ENCODE assay signal across 23 cellular contexts in genomic region chr3:100637197-100637631, GRCh38. TPM values are rescaled to one million over a fixed set of nuclear protein-coding genes. Genes with fewer than 3 reads are reported as not detected.
DNase-seq lines count a peak whose midpoint lies in the region; ATAC-seq, FAIRE-seq and TF ChIP-seq lines count a peak whose summit lies in the region.
"Had no signal": no experiment of that assay in that cellular context is flagged by ENCODE, and none has a peak within 500 bp of the region (broad histone marks: within the 10 kb centered on the region; RNA-seq: fewer than 3 reads in every experiment).

No MANE protein-coding gene starts in this region.

- H3K4me3 Mint-ChIP-seq in MCF 10A (ENCODE audit: unreplicated experiment) (no peak overlapping the region), CD14-positive monocyte (no peak overlapping the region)
- H3K4me3 Mint-ChIP-seq: activated CD8-positive, alpha-beta memory T cell treated with anti-CD3 and anti-CD28 coated beads, Interleukin-2, amount 10 ng/mL, durations not matched to agents 7 days and 5 days; CD4-positive, alpha-beta memory T cell; GM23338 had no signal

- H3K27ac ChIP-seq in mammary epithelial cell (ENCODE audit: insufficient read depth, low read depth, low read length) (no peak overlapping the region), small intestine (ENCODE audit: low read depth in 1 of 2, low read length in 1 of 2) (no peak overlapping the region), SJCRH30 (no peak overlapping the region)
- H3K27ac ChIP-seq: SK-N-MC had no signal

- H4K20me1 ChIP-seq in mammary epithelial cell (ENCODE audit: insufficient read depth, low read length), result no peaks in the 10 kb centered on the region

- H3K27me3 Mint-ChIP-seq in MCF 10A (ENCODE audit: insufficient read depth, unreplicated experiment) (no peaks in the 10 kb centered on the region), CD14-positive monocyte (ENCODE audit: low read depth in 3 of 3) (peaks cover 0 to 2% (median 0%) of the 10 kb centered on the region in 3 donors)

- in situ Hi-C loops in mammary epithelial cell (cut with MboI; ENCODE audit: low sequenced_read_pairs in 2 of 2), result no loop called here

- no peaks in the 10 kb centered on the region for H3K27me3 ChIP-seq in mammary epithelial cell (ENCODE audit: insufficient read depth, low read length)
- H3K27me3 ChIP-seq in small intestine (ENCODE audit: control insufficient read depth in 2 of 2, insufficient read depth in 2 of 2, low read length in 2 of 2), result no peaks in the 10 kb centered on the region
- H3K27me3 ChIP-seq in SJCRH30, result no peaks in the 10 kb centered on the region

- H3K79me2 ChIP-seq in mammary epithelial cell (ENCODE audit: insufficient read depth, low read length), result no peaks in the 10 kb centered on the region

- H3K27ac Mint-ChIP-seq in MCF 10A (ENCODE audit: low read depth, unreplicated experiment) (no peak overlapping the region), CD14-positive monocyte (no peak overlapping the region)
- H3K27ac Mint-ChIP-seq: activated CD8-positive, alpha-beta memory T cell treated with anti-CD3 and anti-CD28 coated beads, Interleukin-2, amount 10 ng/mL, durations not matched to agents 7 days and 5 days; CD4-positive, alpha-beta memory T cell; GM23338 had no signal

- POLR2A ChIA-PET in MCF 10A (lab: Yijun Ruan, JAX), result no interaction called here

- BruUV-seq in mammary epithelial cell (replicated peaks; lab: Mats Ljungman, UMichigan) (no TSS peak), MCF 10A (replicated peaks; lab: Mats Ljungman, UMichigan) (no TSS peak)

- WGBS in mammary epithelial cell (ENCODE audit: low coverage, missing lambda C conversion rate), result 75% methylated on average over 1 of the region's 1 CpG
- 31 to 55% (median 46%) methylated on average over 1 of the region's 1 CpG for WGBS in small intestine, 3 donors

- dilution Hi-C loops in mammary epithelial cell (cut with HindIII; ENCODE audit: low sequenced_read_pairs), result no loop called here

- no peaks in the 10 kb centered on the region for H3K9me3 ChIP-seq in mammary epithelial cell (replicated peaks; ENCODE audit: insufficient read depth, low read length)
- H3K9me3 ChIP-seq in small intestine (ENCODE audit: control insufficient read depth, low read depth), result no peaks in the 10 kb centered on the region
- no peaks in the 10 kb centered on the region for H3K9me3 ChIP-seq in SJCRH30 (replicated peaks)

- H3K4me1 ChIP-seq in mammary epithelial cell (ENCODE audit: insufficient read depth, low read length), result no peaks in the 10 kb centered on the region
- peaks cover 0 to 9% of the 10 kb centered on the region in 2 donors for H3K4me1 ChIP-seq in small intestine (ENCODE audit: control insufficient read depth in 2 of 2, insufficient read depth in 1 of 2, low read depth in 1 of 2, low read length in 1 of 2)
- H3K4me1 ChIP-seq in SJCRH30, result no peaks in the 10 kb centered on the region

- ATAC-seq in HG03378 (IDR thresholded peaks at IDR 0.05; ENCODE audit: unreplicated experiment), result no peak
- ATAC-seq: activated CD8-positive, alpha-beta memory T cell treated with anti-CD3 and anti-CD28 coated beads, Interleukin-2, amount 10 ng/mL, durations not matched to agents 7 days and 5 days; GM23338; sciatic nerve had no signal

- H3K9ac ChIP-seq in mammary epithelial cell (ENCODE audit: insufficient read depth, low read length), result no peak overlapping the region

- H3K36me3 ChIP-seq in mammary epithelial cell (ENCODE audit: insufficient read depth, low read length), result no peaks in the 10 kb centered on the region
- H3K36me3 ChIP-seq in small intestine (ENCODE audit: control insufficient read depth in 2 of 2, insufficient read depth in 2 of 2, low read length in 2 of 2), result peaks cover 0 to 10% of the 10 kb centered on the region in 2 donors
- no peaks in the 10 kb centered on the region for H3K36me3 ChIP-seq in SJCRH30

- H3K36me3 Mint-ChIP-seq in MCF 10A (ENCODE audit: insufficient read depth, unreplicated experiment), result no peaks in the 10 kb centered on the region
- H3K36me3 Mint-ChIP-seq in CD14-positive monocyte, result no peaks in the 10 kb centered on the region
- H3K36me3 Mint-ChIP-seq: activated CD8-positive, alpha-beta memory T cell treated with anti-CD3 and anti-CD28 coated beads, Interleukin-2, amount 10 ng/mL, durations not matched to agents 7 days and 5 days; CD4-positive, alpha-beta memory T cell had no signal

- H3K4me2 ChIP-seq in mammary epithelial cell (ENCODE audit: insufficient read depth, low read depth, low read length), result no peak overlapping the region
- H3K4me2 ChIP-seq: GM23338 had no signal

- no peaks in the 10 kb centered on the region for H3K9me3 Mint-ChIP-seq in MCF 10A (ENCODE audit: unreplicated experiment)
- H3K9me3 Mint-ChIP-seq in CD14-positive monocyte, result peaks cover 0 to 3% (median 0%) of the 10 kb centered on the region in 7 donors
- H3K9me3 Mint-ChIP-seq: CD4-positive, alpha-beta memory T cell had no signal

- TF ChIP-seq CTCF in mammary epithelial cell (conservative IDR thresholded peaks at IDR 0.05 in 1 of 2, IDR thresholded peaks at IDR 0.05 in 1 of 2; ENCODE audit: extremely low read depth in 1 of 2, insufficient read depth in 1 of 2, low read depth in 1 of 2, low read length in 2 of 2) (no peak), MCF 10A (IDR thresholded peaks at IDR 0.05; ENCODE audit: unreplicated experiment) (no peak), CD14-positive monocyte (IDR thresholded peaks at IDR 0.05) (no peak)

- DNase-seq in mammary epithelial cell (peak; percentile 20), MCF 10A (ENCODE audit: unreplicated experiment) (no peak), NCI-H460 (ENCODE audit: extremely low read depth, low read depth) (peak; percentile 72), fibroblast of peridontal ligament (ENCODE audit: extremely low read depth) (peak; percentile 7), small intestine (peak; percentile 66), CD14-positive monocyte (ENCODE audit: low spot score) (no peak), SJCRH30 (no peak)
- DNase-seq: activated CD8-positive, alpha-beta memory T cell treated with anti-CD3 and anti-CD28 coated beads, Interleukin-2, amount 10 ng/mL, durations not matched to agents 7 days and 5 days; activated gamma-delta T cell; CD4-positive, alpha-beta memory T cell; DND-41; left cardiac atrium; NCI-H1048; NCI-H2029; NCI-H524 treated with DMSO at 0.1 percent for 48 hours; stimulated activated CD4-positive, alpha-beta T cell treated with anti-CD3 and anti-CD28 coated beads, Interleukin-1b, Interleukin-23, amount 100 ng/mL, for 48 hours; T1000 had no signal

- intact Hi-C loops in mammary epithelial cell (cut with micrococcal nuclease), result no loop called here
- intact Hi-C loops in MCF 10A (cut with micrococcal nuclease), result no loop called here
- intact Hi-C loops in CD14-positive monocyte (cut with micrococcal nuclease), result no loop called here

- no peak overlapping the region for H3K4me3 ChIP-seq in mammary epithelial cell (replicated peaks in 1 of 3; ENCODE audit: insufficient read depth in 1 of 3, low read depth in 2 of 3, low read length in 3 of 3)
- H3K4me3 ChIP-seq in small intestine (ENCODE audit: low read depth in 1 of 2, low read length in 2 of 2), result no peak overlapping the region
- H3K4me3 ChIP-seq in SJCRH30, result no peak overlapping the region
- H3K4me3 ChIP-seq: GM23338, SK-N-MC had no signal

- no peaks in the 10 kb centered on the region for H3K4me1 Mint-ChIP-seq in MCF 10A (ENCODE audit: insufficient read depth, unreplicated experiment)
- H3K4me1 Mint-ChIP-seq in CD14-positive monocyte, result peaks cover 15% of the 10 kb centered on the region
- H3K4me1 Mint-ChIP-seq: CD4-positive, alpha-beta memory T cell; GM23338 had no signal

- FAIRE-seq in small intestine (lab: Jason Lieb, UNC), result no peak
- FAIRE-seq: GM18507 had no signal

- H2AFZ ChIP-seq in mammary epithelial cell (ENCODE audit: low read depth, low read length), result no peak overlapping the region
- H2AFZ ChIP-seq: GM23338 had no signal

- CTCF ChIA-PET in mammary epithelial cell (lab: Charles Lee; ENCODE audit: low non-redundant PET) (interaction anchor here (0.7 kb wide), 1 partner anchor 744 kb away, joined by 3 read pairs; no protein-coding TSS in a partner anchor), MCF 10A (lab: Yijun Ruan, JAX) (interaction anchor here (0.7 to 2.5 kb wide), 6 partner anchors 12 to 382 kb away, joined by 3 to 13 read pairs (median 4); partner anchors contain the start of gene TFG)

RNA-seq across cellular contexts. Expression of gene ADGRG7, which starts 27.8 kb away (rescaled TPM):
- total RNA-seq in mammary epithelial cell (under 1 TPM in 1 of 2 donors, not detected in 1; 0.17 TPM), MCF 10A (2022) (not detected in 2 replicates)
- polyA plus RNA-seq in mammary epithelial cell (0.07 TPM), small intestine (10 to 100 TPM; 25.9 to 48.4 (median 48.1) TPM), CD14-positive monocyte (not detected)
- polyA minus RNA-seq in mammary epithelial cell, result not detected
- not detected in 2 replicates for total RNA-seq in NCI-H460 (2014; rRNA removed; shearing (Covaris generic))
- 0.02 TPM in 1 of 2 replicates, not detected in the other for polyA plus RNA-seq in NCI-H460 (2014; cell fraction: nucleus; rRNA removed)
- not detected in 2 replicates for total RNA-seq in SJCRH30 (2014; rRNA removed; shearing (Covaris generic))
- total RNA-seq: activated CD8-positive, alpha-beta memory T cell treated with anti-CD3 and anti-CD28 coated beads, Interleukin-2, amount 10 ng/mL, durations not matched to agents 7 days and 5 days; CD4-positive, alpha-beta memory T cell; GM23338; left cardiac atrium; sciatic nerve had no signal
- polyA plus RNA-seq: AG04450; CD4-positive, alpha-beta memory T cell; GM23338 had no signal

Comparison
In these comparisons a context has a peak if more than half of its experiments do, and no peak if none do; other contexts are left out.
1. DNase-seq: peak in mammary epithelial cell (single experiment), NCI-H460 (single experiment), fibroblast of peridontal ligament (single experiment) and small intestine (single experiment); none in MCF 10A (single experiment), CD14-positive monocyte (single experiment) and SJCRH30 (0 of 2).